Comparison of ENCODE assay signal across 17 cellular contexts in genomic region chr5:16976625-16977008, GRCh38. TPM values are rescaled to one million over a fixed set of nuclear protein-coding genes. Genes with fewer than 3 reads are reported as not detected.
DNase-seq lines count a peak whose midpoint lies in the region; ATAC-seq, FAIRE-seq and TF ChIP-seq lines count a peak whose summit lies in the region.
"Had no signal": no experiment of that assay in that cellular context is flagged by ENCODE, and none has a peak within 500 bp of the region (broad histone marks: within the 10 kb centered on the region; RNA-seq: fewer than 3 reads in every experiment).

No MANE protein-coding gene starts in this region.

- H3K9ac ChIP-seq in neural progenitor cell, result no peak overlapping the region

- H3K9me3 Mint-ChIP-seq in natural killer cell treated with Interleukin-12 subunit alpha and Interleukin-12 subunit beta and Interleukin-15 and Interleukin-18, amount 100 ng/mL, for 72 hours, result no peaks in the 10 kb centered on the region
- no peaks in the 10 kb centered on the region for H3K9me3 Mint-ChIP-seq in neural progenitor cell
- H3K9me3 Mint-ChIP-seq: activated CD4-positive, alpha-beta T cell treated with anti-CD3 and anti-CD28 coated beads, Interleukin-2, amount 10 ng/mL, durations not matched to agents 24 days and 14 days; nephron had no signal

- no peak overlapping the region for H3K27ac Mint-ChIP-seq in natural killer cell treated with Interleukin-12 subunit alpha and Interleukin-12 subunit beta and Interleukin-15 and Interleukin-18, amount 100 ng/mL, for 72 hours
- no peak overlapping the region for H3K27ac Mint-ChIP-seq in neural progenitor cell
- H3K27ac Mint-ChIP-seq: activated CD4-positive, alpha-beta T cell treated with anti-CD3 and anti-CD28 coated beads, Interleukin-2, amount 10 ng/mL, durations not matched to agents 24 days and 14 days; nephron had no signal

- H3K27me3 ChIP-seq in neural progenitor cell, result no peaks in the 10 kb centered on the region

- peak; percentile 93 for FAIRE-seq in GM19239 (lab: Jason Lieb, UNC)
- FAIRE-seq: bronchial epithelial cell, K562 had no signal

- no peaks in the 10 kb centered on the region for H3K36me3 ChIP-seq in neural progenitor cell
- H3K36me3 ChIP-seq: HAP-1, left ventricle myocardium inferior had no signal

- ATAC-seq in GM21825 (IDR thresholded peaks at IDR 0.05; ENCODE audit: unreplicated experiment) (peak; percentile 88), HG03108 (IDR thresholded peaks at IDR 0.05; ENCODE audit: unreplicated experiment) (peak; percentile 73)
- no peak for ATAC-seq in natural killer cell treated with Interleukin-12 subunit alpha and Interleukin-12 subunit beta and Interleukin-15 and Interleukin-18, amount 100 ng/mL, for 72 hours
- ATAC-seq: K562 had no signal

- no peaks in the 10 kb centered on the region for H3F3A ChIP-seq in neural progenitor cell (ENCODE audit: low read depth)

- H3K36me3 Mint-ChIP-seq in natural killer cell treated with Interleukin-12 subunit alpha and Interleukin-12 subunit beta and Interleukin-15 and Interleukin-18, amount 100 ng/mL, for 72 hours, result no peaks in the 10 kb centered on the region
- no peaks in the 10 kb centered on the region for H3K36me3 Mint-ChIP-seq in neural progenitor cell

- H4K20me1 ChIP-seq in neural progenitor cell (ENCODE audit: low read depth), result no peaks in the 10 kb centered on the region

- H3K27me3 Mint-ChIP-seq in natural killer cell treated with Interleukin-12 subunit alpha and Interleukin-12 subunit beta and Interleukin-15 and Interleukin-18, amount 100 ng/mL, for 72 hours, result no peaks in the 10 kb centered on the region
- peaks cover 3% of the 10 kb centered on the region for H3K27me3 Mint-ChIP-seq in neural progenitor cell (ENCODE audit: insufficient read depth, low read depth)
- H3K27me3 Mint-ChIP-seq: activated CD4-positive, alpha-beta T cell treated with anti-CD3 and anti-CD28 coated beads, Interleukin-2, amount 10 ng/mL, durations not matched to agents 24 days and 14 days had no signal

- TF ChIP-seq CTCF in neural progenitor cell (IDR thresholded peaks at IDR 0.05), result no peak

- H3K4me3 Mint-ChIP-seq in natural killer cell treated with Interleukin-12 subunit alpha and Interleukin-12 subunit beta and Interleukin-15 and Interleukin-18, amount 100 ng/mL, for 72 hours, result no peak overlapping the region
- no peak overlapping the region for H3K4me3 Mint-ChIP-seq in neural progenitor cell
- H3K4me3 Mint-ChIP-seq: activated CD4-positive, alpha-beta T cell treated with anti-CD3 and anti-CD28 coated beads, Interleukin-2, amount 10 ng/mL, durations not matched to agents 24 days and 14 days; nephron had no signal

- H3K4me1 Mint-ChIP-seq in natural killer cell treated with Interleukin-12 subunit alpha and Interleukin-12 subunit beta and Interleukin-15 and Interleukin-18, amount 100 ng/mL, for 72 hours (ENCODE audit: low read depth in 2 of 2), result no peaks in the 10 kb centered on the region
- peaks cover 7% of the 10 kb centered on the region for H3K4me1 Mint-ChIP-seq in neural progenitor cell
- H3K4me1 Mint-ChIP-seq: activated CD4-positive, alpha-beta T cell treated with anti-CD3 and anti-CD28 coated beads, Interleukin-2, amount 10 ng/mL, durations not matched to agents 24 days and 14 days had no signal

- H3K4me3 ChIP-seq in neural progenitor cell, result no peak overlapping the region
- H3K4me3 ChIP-seq: HAP-1, K562, left ventricle myocardium inferior had no signal

- H3K4me2 ChIP-seq in neural progenitor cell, result no peak overlapping the region

- DNase-seq in GM19239 (ENCODE audit: insufficient read length, low spot score), result peak; percentile 47
- no peak for DNase-seq in natural killer cell treated with Interleukin-12 subunit alpha and Interleukin-12 subunit beta and Interleukin-15 and Interleukin-18, amount 100 ng/mL, for 72 hours (ENCODE audit: low spot score)
- DNase-seq in activated naive CD4-positive, alpha-beta T cell treated with anti-CD3 and anti-CD28 coated beads, Interleukin-2, amount 50 U/mL, for 16 hours, result no peak
- no peak for DNase-seq in neural progenitor cell (ENCODE audit: low spot score)
- DNase-seq in ecto neural progenitor cell (ENCODE audit: low spot score), result no peak
- DNase-seq: activated CD4-positive, alpha-beta T cell treated with anti-CD3 and anti-CD28 coated beads, Interleukin-2, amount 10 ng/mL, durations not matched to agents 24 days and 14 days; activated effector memory CD4-positive, alpha-beta T cell treated with anti-CD3 and anti-CD28 coated beads, Interleukin-2, amount 50 U/mL, for 16 hours; Calu3; left ventricle myocardium inferior; NCI-H187; SW 1271 had no signal

- no peaks in the 10 kb centered on the region for H3K79me2 ChIP-seq in neural progenitor cell (ENCODE audit: low read depth)

- no peak overlapping the region for H3K27ac ChIP-seq in neural progenitor cell
- H3K27ac ChIP-seq: left ventricle myocardium inferior had no signal

- H3K9me3 ChIP-seq in neural progenitor cell (ENCODE audit: low read depth), result no peaks in the 10 kb centered on the region
- H3K9me3 ChIP-seq: HAP-1 had no signal

- H2AFZ ChIP-seq in neural progenitor cell (replicated peaks), result no peak overlapping the region

- no peaks in the 10 kb centered on the region for H3K4me1 ChIP-seq in neural progenitor cell
- H3K4me1 ChIP-seq: HAP-1, left ventricle myocardium inferior had no signal

RNA-seq across cellular contexts. Expression of gene MYO10, which starts 40.5 kb away (rescaled TPM):
- total RNA-seq in natural killer cell treated with Interleukin-12 subunit alpha and Interleukin-12 subunit beta and Interleukin-15 and Interleukin-18, amount 100 ng/mL, for 72 hours, result not detected
- total RNA-seq in neural progenitor cell (ENCODE audit: low replicate concordance), result 39.1 and 59.9 TPM in 2 replicates

Comparison
In these comparisons a context has a peak if more than half of its experiments do, and no peak if none do; other contexts are left out.
1. ATAC-seq: peak in GM21825 (single experiment) and HG03108 (single experiment); none in natural killer cell treated with Interleukin-12 subunit alpha and Interleukin-12 subunit beta and Interleukin-15 and Interleukin-18, amount 100 ng/mL, for 72 hours (0 of 2).
2. RNA of gene MYO10, which starts 40.5 kb away (total RNA-seq): 39.1 to 59.9 TPM in neural progenitor cell; not detected in natural killer cell treated with Interleukin-12 subunit alpha and Interleukin-12 subunit beta and Interleukin-15 and Interleukin-18, amount 100 ng/mL, for 72 hours; every median in the first group is over 10 times any median in the second.